In genomic region chr10:7817984-7818294, GRCh38 we compare ENCODE assay signal across 8 cellular contexts. TPM values are rescaled to one million over a fixed set of nuclear protein-coding genes. Genes with fewer than 3 reads are reported as not detected.
DNase-seq lines count a peak whose midpoint lies in the region; ATAC-seq and TF ChIP-seq lines count a peak whose summit lies in the region.

No MANE protein-coding gene starts in this region.

- TF ChIP-seq CTCF in AG04449 (IDR thresholded peaks at IDR 0.05; ENCODE audit: insufficient read depth, low read length, missing control alignments): no peak
- no peak for TF ChIP-seq CTCF in gastroesophageal sphincter (IDR thresholded peaks at IDR 0.05)

- TF ChIP-seq EP300 in gastroesophageal sphincter (IDR thresholded peaks at IDR 0.05): no peak

- peak overlapping the region; percentile 94 for H3K4me3 ChIP-seq in AG04449 (ENCODE audit: low read depth, low read length)
- H3K4me3 ChIP-seq in SJCRH30: peak overlapping the region; percentile 97
- peak overlapping the region; percentile 84 to 93 for H3K4me3 ChIP-seq in gastroesophageal sphincter
- H3K4me3 ChIP-seq in skeletal muscle tissue (ENCODE audit: low read length in 3 of 3): peak overlapping the region; percentile 95 to 98 (median 98)

- 0 to 2% methylated on average over 7 to 9 of the region's 10 CpGs for WGBS in gastroesophageal sphincter (ENCODE audit: low coverage in 1 of 2), 2 donors

- H3K36me3 ChIP-seq in SJCRH30 (no peaks in the 10 kb centered on the region), gastroesophageal sphincter (peaks cover 0 to 9% of the 10 kb centered on the region in 2 donors), skeletal muscle tissue (ENCODE audit: control insufficient read depth in 3 of 3, insufficient read depth in 3 of 3, low read length in 3 of 3) (peaks cover 0 to 7% (median 0%) of the 10 kb centered on the region in 3 donors)

- H3K9me3 ChIP-seq in SJCRH30 (replicated peaks) (no peaks in the 10 kb centered on the region), gastroesophageal sphincter (no peaks in the 10 kb centered on the region), skeletal muscle tissue (ENCODE audit: control insufficient read depth in 3 of 3, low read length in 3 of 3) (no peaks in the 10 kb centered on the region)

- TF ChIP-seq POLR2A in gastroesophageal sphincter (IDR thresholded peaks at IDR 0.05): no peak

- peak overlapping the region; percentile 87 to 95 (median 92) for H3K9ac ChIP-seq in skeletal muscle tissue (ENCODE audit: low read depth in 1 of 3, low read length in 3 of 3)

- CTCF ChIA-PET in AG04449 (lab: Yijun Ruan, JAX): interaction anchor here (0.7 to 3.4 kb wide), 6 partner anchors 8 to 292 kb away, joined by 4 to 9 read pairs (median 5); partner anchors contain the start of genes ATP5F1C and KIN

- ATAC-seq in GM21717 (IDR thresholded peaks at IDR 0.05; ENCODE audit: unreplicated experiment): peak; percentile 18
- no peak for ATAC-seq in gastroesophageal sphincter
- no peak for ATAC-seq in GM18873 (IDR thresholded peaks at IDR 0.05; ENCODE audit: low FRiP score, unreplicated experiment)
- ATAC-seq in HG03135 (IDR thresholded peaks at IDR 0.05; ENCODE audit: unreplicated experiment): no peak
- no peak for ATAC-seq in GM19324 (IDR thresholded peaks at IDR 0.05; ENCODE audit: low FRiP score, unreplicated experiment)

- H3K27me3 ChIP-seq in SJCRH30 (no peaks in the 10 kb centered on the region), gastroesophageal sphincter (no peaks in the 10 kb centered on the region), skeletal muscle tissue (ENCODE audit: control insufficient read depth in 3 of 3, insufficient read depth in 3 of 3, low read length in 3 of 3) (peaks cover 3 to 11% (median 6%) of the 10 kb centered on the region in 3 donors)

- H3K4me1 ChIP-seq in SJCRH30: no peaks in the 10 kb centered on the region
- H3K4me1 ChIP-seq in gastroesophageal sphincter: peaks cover 0 to 31% (median 3%) of the 10 kb centered on the region in 3 donors
- peaks cover 14 to 34% (median 18%) of the 10 kb centered on the region in 3 donors for H3K4me1 ChIP-seq in skeletal muscle tissue (ENCODE audit: control insufficient read depth in 3 of 3, insufficient read depth in 3 of 3, low read length in 3 of 3)

- H3K27ac ChIP-seq in SJCRH30 (no peak overlapping the region), gastroesophageal sphincter (peak overlapping the region in 3 of 4 donors; percentile 61 to 83 (median 80)), skeletal muscle tissue (ENCODE audit: low read depth, low read length) (peak overlapping the region; percentile 61)

- DNase-seq in AG04449 (ENCODE audit: low read depth, low spot score): no peak
- DNase-seq in SJCRH30: no peak

- POLR2A ChIA-PET in AG04449 (lab: Yijun Ruan, JAX): interaction anchor here (0.6 to 2.5 kb wide), 4 partner anchors 9 to 50 kb away, joined by 3 to 15 read pairs (median 6); partner anchors contain the start of genes ATP5F1C and KIN

RNA-seq across cellular contexts. Expression of gene TAF3, which starts 0.4 kb away (rescaled TPM):
- 3.6 and 3.9 TPM in 2 replicates for total RNA-seq in SJCRH30 (2014; rRNA removed; shearing (Covaris generic))
- total RNA-seq in gastroesophageal sphincter (10 to 100 TPM in 2 of 4 donors, 1 to 10 TPM in 2; 5.7 to 11.8 (median 8.8) TPM), skeletal muscle tissue (2.1 TPM)

RNA-seq across cellular contexts. Expression of gene ATP5F1C, which starts 30.0 kb away (rescaled TPM):
- total RNA-seq in SJCRH30 (2014; rRNA removed; shearing (Covaris generic)): 195 and 197 TPM in 2 replicates
- total RNA-seq in gastroesophageal sphincter: 100 to 1,000 TPM; 216 to 300 (median 262) TPM
- 295 TPM for total RNA-seq in skeletal muscle tissue

RNA-seq across cellular contexts. Expression of gene KIN, which starts 30.1 kb away (rescaled TPM):
- total RNA-seq in SJCRH30 (2014; rRNA removed; shearing (Covaris generic)): 10.8 and 14.6 TPM in 2 replicates
- 10 to 100 TPM in 2 of 4 donors, 1 to 10 TPM in 2; 7.1 to 12.8 (median 10.4) TPM for total RNA-seq in gastroesophageal sphincter
- 8.4 TPM for total RNA-seq in skeletal muscle tissue
